In genomic region chr10:17062493-17063487, GRCh38 we compare ENCODE assay signal across 2 cellular contexts.
TF ChIP-seq lines count a peak whose summit lies in the region.

No MANE protein-coding gene starts in this region.

TF ChIP-seq in HEK293, 187 proteins besides CTCF, POLR2A, EP300 and RAD21 (continued from another document and continues in another):
- TF ChIP-seq PRDM2 (tag by site-specific recombination; IDR thresholded peaks at IDR 0.05; ENCODE audit: borderline replicate concordance) (no peak), ZNF341 (tag by site-specific recombination; IDR thresholded peaks at IDR 0.05; ENCODE audit: low read depth) (no peak), REPIN1 (tag by site-specific recombination; IDR thresholded peaks at IDR 0.05; ENCODE audit: low read depth) (no peak), ZNF785 (tag by site-specific recombination; IDR thresholded peaks at IDR 0.05) (no peak), ZNF146 (tag by site-specific recombination; IDR thresholded peaks at IDR 0.05) (no peak), ZNF548 (tag by site-specific recombination; IDR thresholded peaks at IDR 0.05) (no peak), ZFHX2 (tag by site-specific recombination; conservative IDR thresholded peaks at IDR 0.05) (no peak), RBAK (tag by site-specific recombination; IDR thresholded peaks at IDR 0.05) (no peak), ZNF354C (tag by site-specific recombination; IDR thresholded peaks at IDR 0.05; ENCODE audit: borderline replicate concordance, low read depth) (no peak), ZBTB20 (tag by site-specific recombination; IDR thresholded peaks at IDR 0.05) (no peak), MZF1 (tag by site-specific recombination; IDR thresholded peaks at IDR 0.05; ENCODE audit: borderline replicate concordance) (no peak), KLF9 (tag by site-specific recombination; IDR thresholded peaks at IDR 0.05; ENCODE audit: low read depth) (no peak), ZNF558 (tag by site-specific recombination; IDR thresholded peaks at IDR 0.05) (no peak), ZNF121 (tag by site-specific recombination; IDR thresholded peaks at IDR 0.05) (no peak), ZEB2 (tag by site-specific recombination; IDR thresholded peaks at IDR 0.05) (peak; percentile 78), ZNF2 (tag by site-specific recombination; IDR thresholded peaks at IDR 0.05) (no peak), ZFP41 (tag by site-specific recombination; IDR thresholded peaks at IDR 0.05; ENCODE audit: borderline replicate concordance) (no peak), ZNF221 (tag by site-specific recombination; IDR thresholded peaks at IDR 0.05; ENCODE audit: borderline replicate concordance) (no peak), ZNF10 (tag by site-specific recombination; IDR thresholded peaks at IDR 0.05) (peak; percentile 87), ZNF280C (tag by site-specific recombination; IDR thresholded peaks at IDR 0.05) (no peak), IKZF3 (tag by site-specific recombination; IDR thresholded peaks at IDR 0.05) (no peak), TCF7L2 (IDR thresholded peaks at IDR 0.05; ENCODE audit: borderline replicate concordance, low read depth, low read length) (no peak), ZNF18 (tag by site-specific recombination; IDR thresholded peaks at IDR 0.05) (no peak)

TF ChIP-seq in K562, 482 proteins besides CTCF, POLR2A, EP300 and RAD21 (continued from another document and continues in another):
- no peak for TF ChIP-seq UBTF (IDR thresholded peaks at IDR 0.05; ENCODE audit: borderline replicate concordance in 1 of 2, low read depth in 2 of 2, low read length in 2 of 2)
- TF ChIP-seq PHF8 (IDR thresholded peaks at IDR 0.05; ENCODE audit: borderline replicate concordance, low read length), result no peak
- no peak for TF ChIP-seq AFF1 (IDR thresholded peaks at IDR 0.05; ENCODE audit: low read depth in 1 of 2, partially characterized antibody in 2 of 2)
- peak; percentile 24; the same call in 1 of the 2 replicates for TF ChIP-seq EP400 (IDR thresholded peaks at IDR 0.05)
- peak; percentile 55; the same call in 1 of the 2 replicates for TF ChIP-seq SPI1 (IDR thresholded peaks at IDR 0.05; ENCODE audit: borderline replicate concordance, low read depth, low read length)
- TF ChIP-seq NRF1 (conservative IDR thresholded peaks at IDR 0.05 in 1 of 2, IDR thresholded peaks at IDR 0.05 in 1 of 2), result no peak
- no peak for TF ChIP-seq FOS (IDR thresholded peaks at IDR 0.05; ENCODE audit: extremely low read depth, insufficient read length)
- peak; percentile 29; the same call in 1 of the 2 replicates for TF ChIP-seq TEAD4 (IDR thresholded peaks at IDR 0.05; ENCODE audit: low read length)
- no peak for TF ChIP-seq TEAD4 (CRISPR knock-in tag; IDR thresholded peaks at IDR 0.05; ENCODE audit: borderline replicate concordance)
- TF ChIP-seq ZNF184 (CRISPR knock-in tag; IDR thresholded peaks at IDR 0.05), result no peak
- TF ChIP-seq CBX3 (IDR thresholded peaks at IDR 0.05; ENCODE audit: borderline replicate concordance in 1 of 2, low read length in 2 of 2), result no peak
- TF ChIP-seq KAT7 (CRISPR knock-in tag; IDR thresholded peaks at IDR 0.05; ENCODE audit: borderline replicate concordance), result no peak
- TF ChIP-seq BCLAF1 (IDR thresholded peaks at IDR 0.05; ENCODE audit: borderline replicate concordance in 1 of 2, control insufficient read depth in 1 of 2, low read depth in 2 of 2, low read length in 1 of 2), result no peak
- no peak for TF ChIP-seq ARID4B (CRISPR knock-in tag; IDR thresholded peaks at IDR 0.05)
- no peak for TF ChIP-seq TOE1 (IDR thresholded peaks at IDR 0.05; ENCODE audit: borderline replicate concordance)
- no peak for TF ChIP-seq TOE1 (CRISPR knock-in tag; IDR thresholded peaks at IDR 0.05; ENCODE audit: borderline replicate concordance, low read depth)
- TF ChIP-seq CREB5 (CRISPR knock-in tag; IDR thresholded peaks at IDR 0.05), result no peak
- TF ChIP-seq ZC3H8 (IDR thresholded peaks at IDR 0.05), result no peak
- peak; percentile 78 for TF ChIP-seq ATF7 (IDR thresholded peaks at IDR 0.05)
- no peak for TF ChIP-seq ZNF644 (tag; IDR thresholded peaks at IDR 0.05; ENCODE audit: low read depth)
- no peak for TF ChIP-seq E2F5 (CRISPR knock-in tag; IDR thresholded peaks at IDR 0.05)
- TF ChIP-seq SMARCE1 (IDR thresholded peaks at IDR 0.05), result peak; percentile 15; the same call in 1 of the 2 replicates
- peak; percentile 59; the same call in 1 of the 2 replicates for TF ChIP-seq JUN (IDR thresholded peaks at IDR 0.05; ENCODE audit: borderline replicate concordance, low read depth, low read length)
- TF ChIP-seq JUN (CRISPR knock-in tag; IDR thresholded peaks at IDR 0.05; ENCODE audit: borderline replicate concordance), result no peak
- no peak for TF ChIP-seq TSHZ1 (CRISPR knock-in tag; IDR thresholded peaks at IDR 0.05)
- no peak for TF ChIP-seq MEF2D (tag; conservative IDR thresholded peaks at IDR 0.05; ENCODE audit: low read depth)
- TF ChIP-seq NR2C1 (IDR thresholded peaks at IDR 0.05), result no peak
- no peak for TF ChIP-seq NR2C1 (tag; IDR thresholded peaks at IDR 0.05)
- TF ChIP-seq POLR2H (tag; IDR thresholded peaks at IDR 0.05; ENCODE audit: low read depth), result no peak
